ENCODE assay signal across 8 cellular contexts in genomic region chr3:177195941-177196472, GRCh38. TPM values are rescaled to one million over a fixed set of nuclear protein-coding genes. Genes with fewer than 3 reads are reported as not detected.
DNase-seq lines count a peak whose midpoint lies in the region; ATAC-seq, FAIRE-seq and TF ChIP-seq lines count a peak whose summit lies in the region.

No MANE protein-coding gene starts in this region.

- no peaks in the 10 kb centered on the region for H3K27me3 ChIP-seq in SJSA1 (replicated peaks)
- no peaks in the 10 kb centered on the region for H3K27me3 ChIP-seq in naive thymus-derived CD4-positive, alpha-beta T cell (ENCODE audit: control insufficient read depth in 2 of 2, insufficient read depth in 2 of 2, low read length in 2 of 2)

- in situ Hi-C loops in ACHN (cut with HindIII; ENCODE audit: low pct_ligation_motif_present, low pct_unique_long_range_greater_than_20kb, low sequenced_read_pairs) = no loop called here

- peak overlapping the region; percentile 77 for H3K4me3 ChIP-seq in SJSA1
- H3K4me3 ChIP-seq in naive thymus-derived CD4-positive, alpha-beta T cell (ENCODE audit: low read length) = peak overlapping the region; percentile 91

- POLR2A ChIA-PET in naive thymus-derived CD4-positive, alpha-beta T cell (lab: Charles Lee) = interaction anchor here (0.7 to 9.7 kb wide), 11 partner anchors 11 to 402 kb away, joined by 3 to 204 read pairs (median 5); no protein-coding TSS in a partner anchor

- H3K4me3 Mint-ChIP-seq in naive thymus-derived CD4-positive, alpha-beta T cell = peak overlapping the region; percentile 93 to 99 (median 98)

- peaks cover 0 to 28% (median 9%) of the 10 kb centered on the region in 5 donors for H3K36me3 Mint-ChIP-seq in naive thymus-derived CD4-positive, alpha-beta T cell

- peak overlapping the region; percentile 94 to 100 (median 96) for H3K27ac Mint-ChIP-seq in naive thymus-derived CD4-positive, alpha-beta T cell

- intact Hi-C loops in naive thymus-derived CD4-positive, alpha-beta T cell (cut with micrococcal nuclease) = loop anchor here (1.0 to 10.0 kb wide), 18 partner anchors 15 to 1951 kb away; partner anchors contain the start of gene PIK3CA (in 2 of the 2)

- peak; percentile 27 for DNase-seq in ACHN
- no peak for DNase-seq in GM12892 (ENCODE audit: insufficient read length)
- DNase-seq in SJSA1 (ENCODE audit: low read depth in 1 of 2, low spot score in 2 of 2) = peak in 1 of 2 experiments; percentile 22
- DNase-seq in effector CD4-positive, alpha-beta T cell = peak; percentile 15
- peak in 6 of 9 donors; percentile 40 to 65 (median 56) for DNase-seq in naive thymus-derived CD4-positive, alpha-beta T cell
- DNase-seq in cortex of kidney (lab: John Stamatoyannopoulos, UW) = no peak
- DNase-seq in NCI-H510A treated with DMSO at 0.1 percent for 48 hours (lab: John Stamatoyannopoulos, UW) = no peak

- H3K4me1 ChIP-seq in SJSA1 (replicated peaks) = peaks cover 34% of the 10 kb centered on the region
- peaks cover 44 to 48% of the 10 kb centered on the region in 2 donors for H3K4me1 ChIP-seq in naive thymus-derived CD4-positive, alpha-beta T cell (ENCODE audit: control insufficient read depth in 2 of 2, insufficient read depth in 2 of 2, low read length in 2 of 2)

- H3K9me3 Mint-ChIP-seq in naive thymus-derived CD4-positive, alpha-beta T cell = peaks cover 0 to 5% (median 0%) of the 10 kb centered on the region in 11 donors

- ATAC-seq in naive thymus-derived CD4-positive, alpha-beta T cell = peak; percentile 14
- no peak for ATAC-seq in GM21723 (IDR thresholded peaks at IDR 0.05; ENCODE audit: unreplicated experiment)

- TF ChIP-seq POLR2A in GM12892 (IDR thresholded peaks at IDR 0.05; ENCODE audit: low read depth, low read length) = no peak

- H3K9me3 ChIP-seq in SJSA1 (replicated peaks) = no peaks in the 10 kb centered on the region
- no peaks in the 10 kb centered on the region for H3K9me3 ChIP-seq in naive thymus-derived CD4-positive, alpha-beta T cell (ENCODE audit: control insufficient read depth in 2 of 3, low read length in 3 of 3)

- H3K27ac ChIP-seq in SJSA1 = peak overlapping the region; percentile 92
- peak overlapping the region; percentile 94 for H3K27ac ChIP-seq in naive thymus-derived CD4-positive, alpha-beta T cell (ENCODE audit: low read depth, low read length)

- H3K4me1 Mint-ChIP-seq in naive thymus-derived CD4-positive, alpha-beta T cell = peaks cover 38 to 68% (median 65%) of the 10 kb centered on the region in 7 donors

- H3K36me3 ChIP-seq in SJSA1 = peaks cover 15% of the 10 kb centered on the region
- H3K36me3 ChIP-seq in naive thymus-derived CD4-positive, alpha-beta T cell (ENCODE audit: control insufficient read depth in 2 of 3, insufficient read depth in 3 of 3, low read length in 3 of 3) = peaks cover 0 to 3% (median 0%) of the 10 kb centered on the region in 3 experiments

- FAIRE-seq in GM12892 (lab: Jason Lieb, UNC) = peak; percentile 91

- CTCF ChIA-PET in naive thymus-derived CD4-positive, alpha-beta T cell (lab: Charles Lee) = interaction anchor here (1.0 to 4.1 kb wide), 3 partner anchors 105 to 926 kb away, joined by 3 to 36 read pairs (median 3); no protein-coding TSS in a partner anchor

- peaks cover 0 to 2% (median 0%) of the 10 kb centered on the region in 5 donors for H3K27me3 Mint-ChIP-seq in naive thymus-derived CD4-positive, alpha-beta T cell

RNA-seq across cellular contexts. Expression of gene TBL1XR1, which starts 1.3 kb away (rescaled TPM):
- 44.8 TPM for polyA plus RNA-seq in GM12892 (2012; ENCODE audit: missing spikeins)
- 82.9 and 83.9 TPM in 2 replicates for total RNA-seq in SJSA1 (2014; rRNA removed; shearing (Covaris generic))
- total RNA-seq in naive thymus-derived CD4-positive, alpha-beta T cell = 100 to 1,000 TPM in 4 of 5 experiments, 10 to 100 TPM in 1; 98.9 to 173 (median 133) TPM
- 10 to 100 TPM; 20.8 to 25.5 TPM for polyA plus RNA-seq in naive thymus-derived CD4-positive, alpha-beta T cell

Comparison
In these comparisons a context has a peak if more than half of its experiments do, and no peak if none do; other contexts are left out.
1. DNase-seq: peak in ACHN (single experiment), effector CD4-positive, alpha-beta T cell (single experiment) and naive thymus-derived CD4-positive, alpha-beta T cell (6 of 9); none in GM12892 (single experiment), cortex of kidney (single experiment) and NCI-H510A treated with DMSO at 0.1 percent for 48 hours (single experiment).